Comparison of ENCODE assay signal across 2 cellular contexts in the genomic region with DNA sequence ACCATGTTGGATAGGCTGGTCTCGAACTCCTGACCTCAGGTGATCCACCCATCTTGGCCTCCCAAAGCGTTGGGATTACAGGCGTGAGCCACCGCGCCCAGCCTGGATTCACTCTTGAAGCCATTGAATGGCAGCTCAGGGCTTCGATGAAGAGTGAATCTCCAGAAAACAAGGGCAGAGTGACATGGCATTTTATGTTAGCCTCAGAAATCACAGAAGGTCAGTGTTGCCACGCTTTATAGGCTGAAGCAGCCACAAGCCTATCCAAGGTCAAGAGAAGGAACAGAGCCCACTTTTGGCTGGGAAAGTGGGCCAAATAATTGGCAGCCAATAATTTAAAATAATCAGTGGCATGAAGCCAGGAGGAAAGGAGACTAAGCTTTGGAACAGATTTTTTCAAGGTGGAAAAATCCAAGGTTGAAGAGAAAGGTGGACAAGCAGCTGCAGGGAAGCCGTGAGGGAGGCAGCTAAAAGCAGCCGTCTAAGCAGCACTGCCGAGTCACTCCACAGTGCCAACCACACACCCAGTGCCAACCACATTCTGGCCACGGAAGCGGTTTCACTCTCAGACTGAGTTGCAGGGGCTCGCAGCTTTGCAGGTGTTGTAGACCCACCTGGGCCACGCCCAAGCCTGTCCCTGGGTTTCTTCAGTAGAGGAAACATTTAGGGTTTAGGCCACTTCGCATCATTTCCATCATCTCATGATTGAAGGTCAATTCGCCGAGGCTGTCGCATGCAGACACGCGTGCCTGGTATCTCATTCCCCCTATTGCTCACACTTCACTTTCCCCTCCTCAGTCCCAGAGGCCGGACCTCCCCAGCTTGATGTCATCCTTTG.
TF ChIP-seq lines count a peak whose summit lies in the region.

No MANE protein-coding gene starts in this region.

TF ChIP-seq in SK-N-SH treated with all-trans-retinoic acid at 6 μM for 48 hours, 23 proteins besides CTCF, POLR2A, EP300 and RAD21:
- TF ChIP-seq GLIS3 (CRISPR knock-in tag; IDR thresholded peaks at IDR 0.05) (no peak), ZNF565 (CRISPR knock-in tag; conservative IDR thresholded peaks at IDR 0.05; ENCODE audit: low read depth) (no peak), TOX (CRISPR knock-in tag; IDR thresholded peaks at IDR 0.05; ENCODE audit: borderline replicate concordance) (no peak), SNAI2 (CRISPR knock-in tag; IDR thresholded peaks at IDR 0.05) (no peak), ISL1 (CRISPR knock-in tag; IDR thresholded peaks at IDR 0.05) (no peak), BACH2 (CRISPR knock-in tag; IDR thresholded peaks at IDR 0.05; ENCODE audit: borderline replicate concordance) (no peak), ZNF8 (CRISPR knock-in tag; IDR thresholded peaks at IDR 0.05) (no peak), OSR1 (CRISPR knock-in tag; IDR thresholded peaks at IDR 0.05) (no peak), PPARA (CRISPR knock-in tag; IDR thresholded peaks at IDR 0.05; ENCODE audit: borderline replicate concordance) (no peak), RARB (CRISPR knock-in tag; IDR thresholded peaks at IDR 0.05) (no peak)
- TF ChIP-seq, protein P1, sequence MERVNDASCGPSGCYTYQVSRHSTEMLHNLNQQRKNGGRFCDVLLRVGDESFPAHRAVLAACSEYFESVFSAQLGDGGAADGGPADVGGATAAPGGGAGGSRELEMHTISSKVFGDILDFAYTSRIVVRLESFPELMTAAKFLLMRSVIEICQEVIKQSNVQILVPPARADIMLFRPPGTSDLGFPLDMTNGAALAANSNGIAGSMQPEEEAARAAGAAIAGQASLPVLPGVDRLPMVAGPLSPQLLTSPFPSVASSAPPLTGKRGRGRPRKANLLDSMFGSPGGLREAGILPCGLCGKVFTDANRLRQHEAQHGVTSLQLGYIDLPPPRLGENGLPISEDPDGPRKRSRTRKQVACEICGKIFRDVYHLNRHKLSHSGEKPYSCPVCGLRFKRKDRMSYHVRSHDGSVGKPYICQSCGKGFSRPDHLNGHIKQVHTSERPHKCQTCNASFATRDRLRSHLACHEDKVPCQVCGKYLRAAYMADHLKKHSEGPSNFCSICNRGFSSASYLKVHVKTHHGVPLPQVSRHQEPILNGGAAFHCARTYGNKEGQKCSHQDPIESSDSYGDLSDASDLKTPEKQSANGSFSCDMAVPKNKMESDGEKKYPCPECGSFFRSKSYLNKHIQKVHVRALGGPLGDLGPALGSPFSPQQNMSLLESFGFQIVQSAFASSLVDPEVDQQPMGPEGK (CRISPR knock-in tag; IDR thresholded peaks at IDR 0.05; ENCODE audit: borderline replicate concordance) = no peak
- TF ChIP-seq, protein P2, sequence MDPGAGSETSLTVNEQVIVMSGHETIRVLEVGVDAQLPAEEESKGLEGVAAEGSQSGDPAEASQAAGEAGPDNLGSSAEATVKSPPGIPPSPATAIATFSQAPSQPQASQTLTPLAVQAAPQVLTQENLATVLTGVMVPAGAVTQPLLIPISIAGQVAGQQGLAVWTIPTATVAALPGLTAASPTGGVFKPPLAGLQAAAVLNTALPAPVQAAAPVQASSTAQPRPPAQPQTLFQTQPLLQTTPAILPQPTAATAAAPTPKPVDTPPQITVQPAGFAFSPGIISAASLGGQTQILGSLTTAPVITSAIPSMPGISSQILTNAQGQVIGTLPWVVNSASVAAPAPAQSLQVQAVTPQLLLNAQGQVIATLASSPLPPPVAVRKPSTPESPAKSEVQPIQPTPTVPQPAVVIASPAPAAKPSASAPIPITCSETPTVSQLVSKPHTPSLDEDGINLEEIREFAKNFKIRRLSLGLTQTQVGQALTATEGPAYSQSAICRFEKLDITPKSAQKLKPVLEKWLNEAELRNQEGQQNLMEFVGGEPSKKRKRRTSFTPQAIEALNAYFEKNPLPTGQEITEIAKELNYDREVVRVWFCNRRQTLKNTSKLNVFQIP (CRISPR knock-in tag; IDR thresholded peaks at IDR 0.05; ENCODE audit: borderline replicate concordance, low read depth) = no peak

TF ChIP-seq in SK-N-SH, 30 proteins besides CTCF, POLR2A, EP300 and RAD21:
- TF ChIP-seq, protein P3, sequence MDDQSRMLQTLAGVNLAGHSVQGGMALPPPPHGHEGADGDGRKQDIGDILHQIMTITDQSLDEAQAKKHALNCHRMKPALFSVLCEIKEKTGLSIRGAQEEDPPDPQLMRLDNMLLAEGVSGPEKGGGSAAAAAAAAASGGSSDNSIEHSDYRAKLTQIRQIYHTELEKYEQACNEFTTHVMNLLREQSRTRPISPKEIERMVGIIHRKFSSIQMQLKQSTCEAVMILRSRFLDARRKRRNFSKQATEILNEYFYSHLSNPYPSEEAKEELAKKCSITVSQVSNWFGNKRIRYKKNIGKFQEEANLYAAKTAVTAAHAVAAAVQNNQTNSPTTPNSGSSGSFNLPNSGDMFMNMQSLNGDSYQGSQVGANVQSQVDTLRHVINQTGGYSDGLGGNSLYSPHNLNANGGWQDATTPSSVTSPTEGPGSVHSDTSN (IDR thresholded peaks at IDR 0.05) = no peak
- TF ChIP-seq, protein P4, sequence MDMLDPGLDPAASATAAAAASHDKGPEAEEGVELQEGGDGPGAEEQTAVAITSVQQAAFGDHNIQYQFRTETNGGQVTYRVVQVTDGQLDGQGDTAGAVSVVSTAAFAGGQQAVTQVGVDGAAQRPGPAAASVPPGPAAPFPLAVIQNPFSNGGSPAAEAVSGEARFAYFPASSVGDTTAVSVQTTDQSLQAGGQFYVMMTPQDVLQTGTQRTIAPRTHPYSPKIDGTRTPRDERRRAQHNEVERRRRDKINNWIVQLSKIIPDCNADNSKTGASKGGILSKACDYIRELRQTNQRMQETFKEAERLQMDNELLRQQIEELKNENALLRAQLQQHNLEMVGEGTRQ (IDR thresholded peaks at IDR 0.05; ENCODE audit: borderline replicate concordance, low read depth, low read length) = no peak
- TF ChIP-seq GABPA (IDR thresholded peaks at IDR 0.05; ENCODE audit: low read depth) = no peak
- no peak for TF ChIP-seq MEF2A (IDR thresholded peaks at IDR 0.05; ENCODE audit: borderline replicate concordance, low read depth)
- no peak for TF ChIP-seq TAF1 (IDR thresholded peaks at IDR 0.05; ENCODE audit: borderline replicate concordance, low read depth, low read length)
- no peak for TF ChIP-seq FOSL2 (IDR thresholded peaks at IDR 0.05; ENCODE audit: borderline replicate concordance, low read depth)
- no peak for TF ChIP-seq RFX5 (IDR thresholded peaks at IDR 0.05; ENCODE audit: low read length)
- TF ChIP-seq, protein P5, sequence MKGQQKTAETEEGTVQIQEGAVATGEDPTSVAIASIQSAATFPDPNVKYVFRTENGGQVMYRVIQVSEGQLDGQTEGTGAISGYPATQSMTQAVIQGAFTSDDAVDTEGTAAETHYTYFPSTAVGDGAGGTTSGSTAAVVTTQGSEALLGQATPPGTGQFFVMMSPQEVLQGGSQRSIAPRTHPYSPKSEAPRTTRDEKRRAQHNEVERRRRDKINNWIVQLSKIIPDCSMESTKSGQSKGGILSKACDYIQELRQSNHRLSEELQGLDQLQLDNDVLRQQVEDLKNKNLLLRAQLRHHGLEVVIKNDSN (IDR thresholded peaks at IDR 0.05; ENCODE audit: borderline replicate concordance, low read depth) = no peak
